Comparison of ENCODE assay signal across 14 cellular contexts in the genomic region with DNA sequence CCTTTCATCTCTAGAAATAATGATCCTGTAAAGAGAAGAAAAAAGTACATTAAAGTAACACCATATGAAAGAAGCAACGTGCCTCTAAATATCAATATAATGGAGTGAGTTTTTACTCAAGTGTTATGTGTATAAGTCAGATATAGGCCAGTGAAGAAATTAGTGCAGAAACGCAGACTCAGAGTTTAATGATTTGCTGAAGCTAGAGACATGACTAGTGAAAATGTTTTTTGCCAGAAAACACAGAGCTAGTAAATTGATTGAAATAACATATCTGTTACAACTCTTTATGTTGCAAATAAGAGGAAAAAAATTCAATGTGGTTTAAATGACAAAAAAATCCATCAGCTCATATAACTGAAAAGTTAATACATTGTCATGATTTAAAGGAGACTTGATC.
DNase-seq lines count a peak whose midpoint lies in the region; ATAC-seq and TF ChIP-seq lines count a peak whose summit lies in the region.
"Had no signal": no experiment of that assay in that cellular context is flagged by ENCODE, and none has a peak within 500 bp of the region (broad histone marks: within the 10 kb centered on the region; RNA-seq: fewer than 3 reads in every experiment).

No MANE protein-coding gene starts in this region.

- H2AFZ ChIP-seq in HCT116 (ENCODE audit: low read depth, low read length, poor library complexity, severe bottlenecking) = peak overlapping the region; percentile 50
- H2AFZ ChIP-seq in mesenchymal stem cell (ENCODE audit: low read depth, low read length) = no peak overlapping the region
- H2AFZ ChIP-seq: GM23248 had no signal

- H2BK15ac ChIP-seq in mesenchymal stem cell (ENCODE audit: low read depth, poor library complexity, severe bottlenecking) = no peak overlapping the region

- H2BK12ac ChIP-seq in mesenchymal stem cell (ENCODE audit: low read length in 2 of 2) = no peak overlapping the region

- no peak for ATAC-seq in HCT116
- no peak for ATAC-seq in RWPE2 (ENCODE audit: low read depth)
- no peak for ATAC-seq in foreskin keratinocyte
- ATAC-seq in GM21447 (IDR thresholded peaks at IDR 0.05; ENCODE audit: unreplicated experiment) = no peak
- no peak for ATAC-seq in upper lobe of left lung (ENCODE audit: low FRiP score in 2 of 2)

- RAD21 ChIA-PET in HCT116 (lab: Charles Lee; ENCODE audit: low non-redundant PET in 1 of 2, low total read pairs in 2 of 2, uncharacterized antibody in 2 of 2, unreplicated experiment in 2 of 2) = no interaction called here

- POLR2A ChIA-PET in HCT116 (lab: Charles Lee) = interaction anchor here (1.0 kb wide), 1 partner anchor 13 kb away, joined by 3 read pairs; no protein-coding TSS in a partner anchor

- TF ChIP-seq CTCF in HCT116 (IDR thresholded peaks at IDR 0.05 in 2 of 3, conservative IDR thresholded peaks at IDR 0.05 in 1 of 3; ENCODE audit: borderline replicate concordance in 1 of 3, insufficient read depth in 1 of 3, low read depth in 2 of 3, low read length in 2 of 3) (no peak), RWPE2 (IDR thresholded peaks at IDR 0.05; ENCODE audit: poor library complexity, severe bottlenecking) (no peak), foreskin keratinocyte (conservative IDR thresholded peaks at IDR 0.05) (no peak), upper lobe of left lung (IDR thresholded peaks at IDR 0.05) (no peak)

- no peak overlapping the region for H2AK5ac ChIP-seq in mesenchymal stem cell (ENCODE audit: low read length, severe bottlenecking)

- no peak overlapping the region for H3K23ac ChIP-seq in mesenchymal stem cell (ENCODE audit: low read length in 2 of 2)

- no peak overlapping the region for H3K4me3 ChIP-seq in HCT116 (replicated peaks in 1 of 2; ENCODE audit: low read depth in 1 of 2, low read length in 2 of 2)
- H3K4me3 ChIP-seq in RWPE2 (ENCODE audit: severe bottlenecking) = no peak overlapping the region
- no peak overlapping the region for H3K4me3 ChIP-seq in mesenchymal stem cell (ENCODE audit: insufficient read depth in 1 of 2, low read depth in 1 of 2, low read length in 2 of 2)
- H3K4me3 ChIP-seq in upper lobe of left lung = no peak overlapping the region
- H3K4me3 ChIP-seq: BLaER1, GM23248 had no signal

- H4K20me1 ChIP-seq in HCT116 (ENCODE audit: insufficient read depth) = no peaks in the 10 kb centered on the region
- H4K20me1 ChIP-seq: BLaER1 had no signal

- no TSS peak for BruUV-seq in HCT116 (replicated peaks; lab: Mats Ljungman, UMichigan)

- H4K91ac ChIP-seq in mesenchymal stem cell (ENCODE audit: low read length) = no peak overlapping the region

- no peak for TF ChIP-seq EP300 in upper lobe of left lung (IDR thresholded peaks at IDR 0.05)

- 100% methylated on average over 2 of the region's 2 CpGs for WGBS in mesenchymal stem cell
- 57 to 76% methylated on average over 2 of the region's 2 CpGs for WGBS in upper lobe of left lung, 2 donors

- CTCF ChIA-PET in HCT116 (lab: Charles Lee) = no interaction called here

- DNase-seq in HCT116 (ENCODE audit: low read depth, low spot score) (no peak), RWPE2 (ENCODE audit: low spot score) (no peak), foreskin keratinocyte (no peak), mesenchymal stem cell (no peak), activated gamma-delta T cell (lab: John Stamatoyannopoulos, UW) (no peak), NCI-H69 (lab: John Stamatoyannopoulos, UW) (no peak), upper lobe of left lung (no peak)
- DNase-seq: Caco-2; CD8-positive, alpha-beta memory T cell; DND-41; GDM1 had no signal

- no peaks in the 10 kb centered on the region for H3K27me3 ChIP-seq in HCT116 (ENCODE audit: insufficient read depth, low read length)
- no peaks in the 10 kb centered on the region for H3K27me3 ChIP-seq in RWPE2 (ENCODE audit: insufficient read depth, poor library complexity, severe bottlenecking)
- no peaks in the 10 kb centered on the region for H3K27me3 ChIP-seq in foreskin keratinocyte
- no peaks in the 10 kb centered on the region for H3K27me3 ChIP-seq in mesenchymal stem cell (ENCODE audit: control insufficient read depth in 1 of 2, insufficient read depth in 1 of 2, low read length in 2 of 2)
- H3K27me3 ChIP-seq in upper lobe of left lung = no peaks in the 10 kb centered on the region
- H3K27me3 ChIP-seq: BLaER1 had no signal

- peaks cover 0 to 16% of the 10 kb centered on the region in 2 experiments; a peak in 2 of 4 replicates for H3K4me1 ChIP-seq in HCT116 (ENCODE audit: control insufficient read depth in 1 of 2, insufficient read depth in 2 of 2, low read length in 2 of 2)
- H3K4me1 ChIP-seq in RWPE2 (ENCODE audit: insufficient read depth, poor library complexity, severe bottlenecking) = peaks cover 11% of the 10 kb centered on the region
- H3K4me1 ChIP-seq in foreskin keratinocyte = peaks cover 12% of the 10 kb centered on the region
- H3K4me1 ChIP-seq in mesenchymal stem cell (ENCODE audit: control insufficient read depth, insufficient read depth, low read depth, low read length) = peaks cover 5% of the 10 kb centered on the region
- no peaks in the 10 kb centered on the region for H3K4me1 ChIP-seq in upper lobe of left lung
- H3K4me1 ChIP-seq: BLaER1, Caco-2 had no signal

- no peak overlapping the region for H2BK5ac ChIP-seq in mesenchymal stem cell (ENCODE audit: low read depth, low read length, poor library complexity, severe bottlenecking)

- H3K9me3 ChIP-seq in HCT116 (ENCODE audit: control insufficient read depth in 1 of 2, insufficient read depth in 1 of 2, low read depth in 1 of 2, low read length in 2 of 2) = no peaks in the 10 kb centered on the region
- H3K9me3 ChIP-seq in RWPE2 (ENCODE audit: severe bottlenecking) = no peaks in the 10 kb centered on the region
- H3K9me3 ChIP-seq in mesenchymal stem cell (ENCODE audit: control insufficient read depth, low read length) = peaks cover 1% of the 10 kb centered on the region
- no peaks in the 10 kb centered on the region for H3K9me3 ChIP-seq in upper lobe of left lung
- H3K9me3 ChIP-seq: BLaER1, Caco-2 had no signal

- H3K36me3 ChIP-seq in HCT116 (ENCODE audit: control insufficient read depth in 1 of 2, insufficient read depth in 2 of 2, low read length in 2 of 2) = no peaks in the 10 kb centered on the region
- no peaks in the 10 kb centered on the region for H3K36me3 ChIP-seq in RWPE2 (ENCODE audit: low read depth)
- no peaks in the 10 kb centered on the region for H3K36me3 ChIP-seq in mesenchymal stem cell (ENCODE audit: control insufficient read depth in 1 of 2, insufficient read depth in 2 of 2, low read depth in 1 of 2, low read length in 2 of 2)
- H3K36me3 ChIP-seq in upper lobe of left lung = no peaks in the 10 kb centered on the region
- H3K36me3 ChIP-seq: BLaER1 had no signal

- H3K79me1 ChIP-seq in mesenchymal stem cell (replicated peaks; ENCODE audit: low read length, poor library complexity, severe bottlenecking) = no peaks in the 10 kb centered on the region

- no peaks in the 10 kb centered on the region for H3K79me2 ChIP-seq in HCT116 (ENCODE audit: insufficient read depth, low read length)

- H3K27ac ChIP-seq in HCT116 (ENCODE audit: low read depth, low read length) (no peak overlapping the region), RWPE2 (ENCODE audit: poor library complexity, severe bottlenecking) (peak overlapping the region; percentile 31), foreskin keratinocyte (peak overlapping the region; percentile 7), mesenchymal stem cell (ENCODE audit: low read length, poor library complexity, severe bottlenecking) (peak overlapping the region; percentile 82), upper lobe of left lung (no peak overlapping the region)
- H3K27ac ChIP-seq: BLaER1, GM23248 had no signal

- no peak overlapping the region for H3K18ac ChIP-seq in mesenchymal stem cell (ENCODE audit: low read depth in 1 of 2, low read length in 2 of 2)

- no peak for TF ChIP-seq RAD21 in HCT116 (IDR thresholded peaks at IDR 0.05; ENCODE audit: low read depth)

- no peaks in the 10 kb centered on the region for H3K9me2 ChIP-seq in HCT116 (ENCODE audit: insufficient read depth)

- H3K4me2 ChIP-seq in HCT116 (ENCODE audit: low read length) = peak overlapping the region; percentile 48
- no peak overlapping the region for H3K4me2 ChIP-seq in mesenchymal stem cell (ENCODE audit: low read length, poor library complexity, severe bottlenecking)
- H3K4me2 ChIP-seq: BLaER1 had no signal

- no peak overlapping the region for H4K8ac ChIP-seq in mesenchymal stem cell (ENCODE audit: low read length)

- H3K9ac ChIP-seq in HCT116 (ENCODE audit: low read length) (no peak overlapping the region), mesenchymal stem cell (ENCODE audit: low read length) (no peak overlapping the region)
- H3K9ac ChIP-seq: BLaER1, GM23248 had no signal

- H3K4ac ChIP-seq in mesenchymal stem cell (ENCODE audit: low read depth in 1 of 2, low read length in 2 of 2) = no peak overlapping the region

- H2BK120ac ChIP-seq in mesenchymal stem cell (ENCODE audit: low read depth, low read length) = no peak overlapping the region

- intact Hi-C loops in HCT116 (cut with micrococcal nuclease) = no loop called here

- TF ChIP-seq POLR2A in HCT116 (IDR thresholded peaks at IDR 0.05; ENCODE audit: borderline replicate concordance, extremely low read depth, insufficient read depth, insufficient read length) (no peak), upper lobe of left lung (IDR thresholded peaks at IDR 0.05) (no peak)

- H3K14ac ChIP-seq in mesenchymal stem cell (ENCODE audit: low read length in 2 of 2) = no peak overlapping the region

TF ChIP-seq in HCT116, 20 proteins besides CTCF, POLR2A, EP300 and RAD21 (continues in another document):
- no peak for TF ChIP-seq REST (IDR thresholded peaks at IDR 0.05; ENCODE audit: low read depth)

Comparison
In these comparisons a context has a peak if more than half of its experiments do, and no peak if none do; other contexts are left out.
1. H3K27ac ChIP-seq: peak in RWPE2 (single experiment), foreskin keratinocyte (single experiment) and mesenchymal stem cell (single experiment); none in HCT116 (single experiment) and upper lobe of left lung (0 of 4).